ENCODE assay signal across 8 cellular contexts in the genomic region with DNA sequence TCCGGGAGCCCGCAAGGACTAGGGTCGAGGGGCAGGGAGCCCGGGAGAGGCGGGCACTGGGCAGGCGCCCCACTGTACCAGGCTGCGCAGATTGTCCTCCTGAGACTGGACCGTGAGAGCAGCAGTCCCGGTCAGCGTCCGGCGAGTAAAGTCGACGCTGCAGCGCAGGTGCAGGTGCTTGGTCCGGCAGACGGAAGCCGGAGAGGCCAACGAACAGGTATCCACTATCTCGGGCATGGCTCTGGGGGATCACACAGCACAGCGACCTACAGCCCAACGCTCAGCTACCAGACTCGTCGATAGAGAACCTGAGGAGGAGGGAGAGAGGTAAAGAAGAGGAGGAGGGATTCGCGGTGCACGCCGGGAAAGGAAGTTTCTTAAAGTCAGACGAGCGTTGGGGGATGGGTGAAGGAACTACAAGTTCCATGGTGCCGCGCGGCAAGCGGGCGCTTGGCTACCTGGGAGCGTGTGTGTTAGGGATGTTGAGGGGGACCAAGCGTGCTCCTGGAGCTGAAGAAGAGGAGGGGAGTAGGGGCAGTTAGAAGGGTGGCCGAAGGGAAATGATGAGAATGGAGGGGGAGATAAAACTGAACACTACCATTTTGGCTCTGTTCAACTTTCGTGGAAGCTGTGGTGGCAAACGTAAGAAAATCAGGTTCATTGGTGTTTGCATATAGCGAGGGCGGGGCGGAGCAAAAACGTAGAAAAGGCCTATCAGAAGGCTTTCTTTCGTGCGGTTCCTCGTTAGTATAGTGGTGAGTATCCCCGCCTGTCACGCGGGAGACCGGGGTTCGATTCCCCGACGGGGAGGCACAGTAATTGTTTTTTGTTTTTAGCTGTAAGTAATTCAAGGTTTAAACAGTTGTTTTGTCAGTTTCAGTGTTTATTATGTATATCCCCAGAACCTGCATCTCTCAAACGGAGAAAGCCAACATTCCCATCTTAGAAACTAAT. TPM values are rescaled to one million over a fixed set of nuclear protein-coding genes. Genes with fewer than 3 reads are reported as not detected.
DNase-seq lines count a peak whose midpoint lies in the region; ATAC-seq, FAIRE-seq and TF ChIP-seq lines count a peak whose summit lies in the region.

Gene LTA4H (minus strand): TSS at position 305 of the 954 bp plus-strand sequence. CDS start 68 bp downstream, at position 237.

- peak; percentile 93 for FAIRE-seq in GM12892 (lab: Jason Lieb, UNC)

- WGBS in adipose tissue, 3 donors, result 0% methylated on average over 55 of the region's 55 CpGs
- 0 to 1% (median 0%) methylated on average over 50 to 55 of the region's 55 CpGs for WGBS in heart left ventricle, 4 donors

- TF ChIP-seq CTCF in heart left ventricle (IDR thresholded peaks at IDR 0.05) (no peak), type B pancreatic cell (conservative IDR thresholded peaks at IDR 0.05) (no peak)

- TF ChIP-seq POLR2A in GM12892 (IDR thresholded peaks at IDR 0.05; ENCODE audit: low read depth, low read length) (peak; percentile 85), heart left ventricle (IDR thresholded peaks at IDR 0.05) (peak in 1 of 2 donors; percentile 81)

- peak within 1 kb of the TSS; percentile 70 to 98 (median 89) for H3K4me3 ChIP-seq in heart left ventricle

- no peak within 1 kb of the TSS for H3K27ac Mint-ChIP-seq in type B pancreatic cell

- no peaks in the 10 kb centered on the region for H3K9me3 ChIP-seq in heart left ventricle

- H3K27me3 ChIP-seq in heart left ventricle, result no peaks in the 10 kb centered on the region

- H3K4me1 Mint-ChIP-seq in type B pancreatic cell (ENCODE audit: unreplicated experiment), result peaks cover 8% of the 10 kb centered on the region

- H3K4me1 ChIP-seq in heart left ventricle, result peaks cover 0 to 33% (median 16%) of the 10 kb centered on the region in 12 donors

- H3K9me3 Mint-ChIP-seq in type B pancreatic cell, result no peaks in the 10 kb centered on the region

- no peaks in the 10 kb centered on the region for H3K36me3 Mint-ChIP-seq in type B pancreatic cell

- H3K27ac ChIP-seq in adipose tissue (ENCODE audit: low read depth, low read length), result peak within 1 kb of the TSS; percentile 29
- peak within 1 kb of the TSS in 11 of 12 donors; percentile 59 to 92 (median 84) for H3K27ac ChIP-seq in heart left ventricle

- H3K27me3 Mint-ChIP-seq in type B pancreatic cell, result no peaks in the 10 kb centered on the region

- peak; percentile 82 for DNase-seq in GM12892 (ENCODE audit: insufficient read length)
- DNase-seq in NCI-H1436 (lab: John Stamatoyannopoulos, UW), result peak; percentile 99
- DNase-seq in SW480 (ENCODE audit: low spot score), result peak; percentile 99
- peak; percentile 96 to 98 (median 97) for DNase-seq in heart left ventricle
- peak; percentile 98 for DNase-seq in pons (ENCODE audit: low spot score)
- DNase-seq in type B pancreatic cell (ENCODE audit: extremely low spot score, unreplicated experiment), result peak; percentile 95

- no peak within 1 kb of the TSS for H3K4me3 Mint-ChIP-seq in type B pancreatic cell

- ATAC-seq in HG02840 (IDR thresholded peaks at IDR 0.05; ENCODE audit: low FRiP score, unreplicated experiment) (peak; percentile 94), heart left ventricle (peak; percentile 98 to 99 (median 98))

- H3K36me3 ChIP-seq in heart left ventricle, result no peaks in the 10 kb centered on the region

- intact Hi-C loops in heart left ventricle (cut with DNase I), result loop anchor here in 1 of 10 donors (5.0 to 10.0 kb wide), 2 partner anchors 369 to 872 kb away; partner anchors contain the start of genes CDK17 and NEDD1

RNA-seq across cellular contexts. Expression of gene LTA4H, which starts in this region (rescaled TPM):
- polyA plus RNA-seq in GM12892 (2012; ENCODE audit: missing spikeins), result 58.5 TPM
- polyA plus RNA-seq in adipose tissue, result 10 to 100 TPM; 36.9 to 40.9 (median 39.9) TPM
- 10 to 100 TPM; 32.8 to 72.0 (median 42.6) TPM for total RNA-seq in heart left ventricle
- 10 to 100 TPM; 23.3 to 31.3 TPM for polyA plus RNA-seq in heart left ventricle
- 68.1 and 117 TPM in 2 replicates for total RNA-seq in type B pancreatic cell (ENCODE audit: low replicate concordance)

Comparison
In these comparisons a context has a peak if more than half of its experiments do, and no peak if none do; other contexts are left out.
1. Peak in every context shown above with its lines: DNase-seq, ATAC-seq, H3K4me3 ChIP-seq and H3K27ac ChIP-seq.